In the genomic region with DNA sequence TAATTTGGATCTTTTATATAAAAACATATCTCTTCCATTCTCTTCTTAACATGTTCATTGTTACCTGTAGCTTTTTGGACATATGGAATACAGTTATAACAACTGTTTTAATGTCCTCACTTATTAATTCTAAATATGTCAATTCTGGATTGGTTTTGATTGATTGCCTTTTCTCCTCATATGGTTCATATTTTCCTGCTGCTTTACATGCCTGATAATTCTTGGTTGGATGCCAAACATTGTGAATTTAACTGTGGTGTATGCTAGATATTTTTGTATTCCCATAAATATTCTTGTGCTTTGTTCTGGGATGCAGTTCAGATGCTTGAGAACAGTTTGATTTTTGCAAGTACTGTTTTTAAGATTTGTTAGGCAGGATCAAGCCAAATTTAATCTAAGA, we compare ENCODE assay signal across 19 cellular contexts. TPM values are rescaled to one million over a fixed set of nuclear protein-coding genes. Genes with fewer than 3 reads are reported as not detected.
DNase-seq lines count a peak whose midpoint lies in the region; ATAC-seq, FAIRE-seq and TF ChIP-seq lines count a peak whose summit lies in the region.
"Had no signal": no experiment of that assay in that cellular context is flagged by ENCODE, and none has a peak within 500 bp of the region (broad histone marks: within the 10 kb centered on the region; RNA-seq: fewer than 3 reads in every experiment).

No MANE protein-coding gene starts in this region.

- no peak for TF ChIP-seq POLR2A in uterus (IDR thresholded peaks at IDR 0.05)

- no peak overlapping the region for H3K4me3 Mint-ChIP-seq in endodermal cell
- H3K4me3 Mint-ChIP-seq: CD8-positive, alpha-beta T cell; H9; IgD-negative memory B cell had no signal

- no peak overlapping the region for H3K9ac ChIP-seq in endodermal cell (ENCODE audit: extremely low read depth, low read length, poor library complexity, severe bottlenecking)
- H3K9ac ChIP-seq: BLaER1 treated with 17β-estradiol and CSF1 and Interleukin-3, amounts not matched to agents 10 nM and 100 nM had no signal

- H3K27ac ChIP-seq in uterus: peak overlapping the region; percentile 26 to 42
- no peak overlapping the region for H3K27ac ChIP-seq in endodermal cell (ENCODE audit: low read depth, low read length)
- H3K27ac ChIP-seq: 22Rv1; A549; BLaER1 treated with 17β-estradiol and CSF1 and Interleukin-3, amounts not matched to agents 10 nM and 100 nM had no signal

- no peaks in the 10 kb centered on the region for H3K27me3 Mint-ChIP-seq in endodermal cell (ENCODE audit: insufficient read depth)

- H3K36me3 Mint-ChIP-seq in endodermal cell (ENCODE audit: low read depth): peaks cover 3% of the 10 kb centered on the region
- H3K36me3 Mint-ChIP-seq: CD8-positive, alpha-beta T cell; IgD-negative memory B cell had no signal

- no peak for TF ChIP-seq CTCF in uterus (IDR thresholded peaks at IDR 0.05)
- TF ChIP-seq CTCF in endodermal cell (conservative IDR thresholded peaks at IDR 0.05): no peak

- H3K9me3 ChIP-seq in uterus (no peaks in the 10 kb centered on the region), endodermal cell (ENCODE audit: control insufficient read depth, low read length) (no peaks in the 10 kb centered on the region)

- H3K27ac Mint-ChIP-seq in endodermal cell: no peak overlapping the region
- H3K27ac Mint-ChIP-seq: CD8-positive, alpha-beta T cell; H9; IgD-negative memory B cell had no signal

- no peaks in the 10 kb centered on the region for H3K27me3 ChIP-seq in uterus
- H3K27me3 ChIP-seq in endodermal cell (ENCODE audit: control insufficient read depth, insufficient read depth, low read length, poor library complexity, severe bottlenecking): no peaks in the 10 kb centered on the region
- H3K27me3 ChIP-seq: BLaER1 treated with 17β-estradiol and CSF1 and Interleukin-3, amounts not matched to agents 10 nM and 100 nM had no signal

- H3K4me1 ChIP-seq in uterus (peaks cover 0 to 24% of the 10 kb centered on the region in 2 donors), endodermal cell (ENCODE audit: control insufficient read depth, insufficient read depth, low read length) (no peaks in the 10 kb centered on the region)

- intact Hi-C loops in uterus (cut with DNase I; ENCODE audit: low total_unique reads): no loop called here

- FAIRE-seq in islet of Langerhans (lab: Jason Lieb, UNC): peak; percentile 90
- FAIRE-seq: A549, H1, HepG2 had no signal

- ATAC-seq in HG02973 (IDR thresholded peaks at IDR 0.05; ENCODE audit: unreplicated experiment): no peak
- ATAC-seq: A549; CD8-positive, alpha-beta T cell; HepG2 had no signal

- peaks cover 3% of the 10 kb centered on the region for H3K9me3 Mint-ChIP-seq in endodermal cell
- H3K9me3 Mint-ChIP-seq: CD8-positive, alpha-beta T cell; IgD-negative memory B cell had no signal

- no peaks in the 10 kb centered on the region for H3K36me3 ChIP-seq in uterus
- no peaks in the 10 kb centered on the region for H3K36me3 ChIP-seq in endodermal cell (ENCODE audit: control insufficient read depth, insufficient read depth, low read length)

- H3K4me3 ChIP-seq in uterus (no peak overlapping the region), endodermal cell (ENCODE audit: low read length) (no peak overlapping the region)
- H3K4me3 ChIP-seq: A549; BLaER1 treated with 17β-estradiol and CSF1 and Interleukin-3, amounts not matched to agents 10 nM and 100 nM had no signal

- peak; percentile 30 for DNase-seq in NCI-H1694 (lab: John Stamatoyannopoulos, UW)
- DNase-seq in NCI-H1694 treated with DMSO at 0.1 percent for 48 hours (lab: John Stamatoyannopoulos, UW): no peak
- peak; percentile 10 for DNase-seq in cerebellar cortex (ENCODE audit: low spot score)
- no peak for DNase-seq in uterus
- no peak for DNase-seq in endodermal cell
- DNase-seq in NCI-H748 treated with DMSO at 0.1 percent for 48 hours (lab: John Stamatoyannopoulos, UW): no peak
- DNase-seq: Calu3; CD8-positive, alpha-beta T cell; DMS79 treated with DMSO at 0.1 percent for 48 hours; GF-D8; H9 had no signal

- no peaks in the 10 kb centered on the region for H3K4me1 Mint-ChIP-seq in endodermal cell
- H3K4me1 Mint-ChIP-seq: IgD-negative memory B cell had no signal

RNA-seq across cellular contexts. Expression of a gene that starts 10.8 kb away (rescaled TPM):
- 10 to 100 TPM; 10.5 to 60.1 (median 16.0) TPM for total RNA-seq in uterus
- 10 to 100 TPM; 12.3 to 21.9 TPM for total RNA-seq in endodermal cell
- 55.9 TPM for polyA plus RNA-seq in endodermal cell (2013, experiment 1 of 2)
- 52.1 TPM for polyA plus RNA-seq in endodermal cell (2013, experiment 2 of 2)

Comparison
In these comparisons a context has a peak if more than half of its experiments do, and no peak if none do; other contexts are left out.
1. DNase-seq: peak in NCI-H1694 (single experiment) and cerebellar cortex (single experiment); none in NCI-H1694 treated with DMSO at 0.1 percent for 48 hours (single experiment), uterus (0 of 2), endodermal cell (single experiment) and NCI-H748 treated with DMSO at 0.1 percent for 48 hours (single experiment).